In the genomic region with DNA sequence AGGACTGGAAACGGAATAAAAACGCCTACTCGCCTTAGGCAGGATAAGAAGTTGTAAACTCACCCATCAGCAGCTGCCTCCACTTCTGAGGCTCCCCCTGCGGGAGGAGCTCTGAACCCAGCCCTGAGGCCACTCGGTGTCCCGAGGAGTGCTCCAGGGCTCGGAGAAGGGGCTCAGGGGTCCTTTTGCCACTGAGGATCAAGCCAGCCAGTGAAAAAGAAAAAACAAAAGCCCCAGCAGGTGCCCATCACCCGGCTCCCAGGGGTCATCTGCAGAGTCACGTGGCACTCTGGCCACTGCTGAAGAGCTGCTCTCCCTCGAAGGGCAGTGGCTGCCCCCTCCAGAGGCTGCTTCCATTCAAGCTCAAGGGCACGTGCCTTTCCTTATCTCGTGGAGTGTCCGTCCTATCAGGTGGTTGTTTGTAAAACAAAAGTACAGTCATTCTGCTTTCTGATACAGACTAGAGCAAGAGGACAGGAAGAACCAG, we compare ENCODE assay signal across 1 cellular context.
TF ChIP-seq lines count a peak whose summit lies in the region.

No MANE protein-coding gene starts in this region.

TF ChIP-seq in GM12878, 131 proteins besides CTCF, POLR2A, EP300 and RAD21:
- TF ChIP-seq SUPT20H (IDR thresholded peaks at IDR 0.05; ENCODE audit: borderline replicate concordance, control insufficient read depth, low read depth, low read length) (no peak), CREB1 (IDR thresholded peaks at IDR 0.05; ENCODE audit: low read depth) (no peak), RB1 (IDR thresholded peaks at IDR 0.05; ENCODE audit: borderline replicate concordance) (no peak), TCF7 (IDR thresholded peaks at IDR 0.05; ENCODE audit: borderline replicate concordance) (no peak), CHD1 (IDR thresholded peaks at IDR 0.05; ENCODE audit: low read depth, low read length) (no peak), SMAD5 (IDR thresholded peaks at IDR 0.05; ENCODE audit: low read depth) (no peak), KDM1A (IDR thresholded peaks at IDR 0.05; ENCODE audit: borderline replicate concordance) (no peak), REST (IDR thresholded peaks at IDR 0.05; ENCODE audit: low read depth, low read length) (no peak), TAF1 (IDR thresholded peaks at IDR 0.05; ENCODE audit: borderline replicate concordance, low read depth, low read length) (no peak)
